Comparison of ENCODE assay signal across 39 cellular contexts in the genomic region with DNA sequence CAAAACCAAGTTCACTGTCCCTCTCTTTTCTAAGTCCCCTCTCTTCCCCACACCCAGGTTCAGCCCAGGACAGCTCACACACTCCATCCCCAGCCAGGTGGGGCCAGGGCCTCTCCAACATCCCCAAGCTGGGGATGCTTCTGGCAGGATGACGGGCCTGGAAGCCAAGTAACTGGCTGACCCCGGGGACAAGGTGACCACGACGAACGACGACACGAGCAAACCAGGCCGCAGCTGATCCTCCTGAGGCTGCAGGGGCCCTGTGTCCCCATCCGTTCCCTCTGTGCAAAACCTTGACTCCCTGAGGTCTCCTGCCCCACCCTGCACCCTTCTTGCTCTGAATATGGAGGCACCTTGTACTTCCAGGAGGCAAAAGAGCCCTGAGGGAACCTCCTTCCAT. TPM values are rescaled to one million over a fixed set of nuclear protein-coding genes. Genes with fewer than 3 reads are reported as not detected.
"Had no signal": no experiment of that assay in that cellular context is flagged by ENCODE, and none has a peak within 500 bp of the region (broad histone marks: within the 10 kb centered on the region; RNA-seq: fewer than 3 reads in every experiment).

No MANE protein-coding gene starts in this region.

- H3K9ac ChIP-seq: KMS-11 had no signal

- H3K4me3 ChIP-seq: MG63 had no signal

- H3K36me3 ChIP-seq: MG63 had no signal

- DNase-seq: Karpas-422, Kasumi-1, KG1, MG63, MM.1S, MV-4-11, NCI-H1048, NCI-H1092, NCI-H1092 treated with DMSO at 0.1 percent for 48 hours, NCI-H1105, NCI-H1105 treated with DMSO at 0.1 percent for 48 hours, NCI-H1417, NCI-H1417 treated with DMSO at 0.1 percent for 48 hours, NCI-H1436, NCI-H1436 treated with DMSO at 0.1 percent for 48 hours, NCI-H146, NCI-H1694, NCI-H1694 treated with DMSO at 0.1 percent for 48 hours, NCI-H187, NCI-H187 treated with DMSO at 0.1 percent for 48 hours, NCI-H1930, NCI-H2029, NCI-H2029 treated with DMSO at 0.1 percent for 48 hours, NCI-H2081, NCI-H2081 treated with DMSO at 0.1 percent for 48 hours, NCI-H2107, NCI-H2171, NCI-H2171 treated with DMSO at 0.1 percent for 48 hours, NCI-H2227 treated with DMSO at 0.1 percent for 48 hours, NCI-H226, NCI-H345, NCI-H446, NCI-H446 treated with DMSO at 0.1 percent for 48 hours, NCI-H510A had no signal

- H3K27ac ChIP-seq: KMS-11 had no signal

- H3K4me2 ChIP-seq: KMS-11 had no signal

- H3K9me3 ChIP-seq: MG63 had no signal

- H3K27me3 ChIP-seq: MG63 had no signal

RNA-seq across cellular contexts. Expression of a gene that starts 11.6 kb away (rescaled TPM):
- total RNA-seq: LHCN-M2, M059J, MCF 10A, NCI-H460 had no signal

RNA-seq across cellular contexts. Expression of a gene that starts 26.4 kb away (rescaled TPM):
- total RNA-seq: LHCN-M2, M059J, MCF 10A, NCI-H460 had no signal
